In genomic region chr5:62650197-62650596, GRCh38 we compare ENCODE assay signal across 16 cellular contexts.
"Had no signal": no experiment of that assay in that cellular context is flagged by ENCODE, and none has a peak within 500 bp of the region (broad histone marks: within the 10 kb centered on the region; RNA-seq: fewer than 3 reads in every experiment).

No MANE protein-coding gene starts in this region.

- H3K4me3 Mint-ChIP-seq: activated CD4-positive, alpha-beta T cell treated with anti-CD3 and anti-CD28 coated beads, Interleukin-2, amount 10 ng/mL, durations not matched to agents 7 days and 5 days; activated naive CD8-positive, alpha-beta T cell; brain; naive thymus-derived CD4-positive, alpha-beta T cell; stimulated activated memory B cell treated with anti-CD40 and anti-IgM and Interleukin-4, amounts not matched to agents 10 μg/mL and 1 μg/mL and 100 μg/mL, for 72 hours; T-helper 17 cell had no signal

- H3K36me3 ChIP-seq: vagina had no signal

- H3K27ac ChIP-seq: coronary artery, vagina had no signal

- H3K4me1 Mint-ChIP-seq: stimulated activated memory B cell treated with anti-CD40 and anti-IgM and Interleukin-4, amounts not matched to agents 10 μg/mL and 1 μg/mL and 100 μg/mL, for 72 hours had no signal

- ATAC-seq: stimulated activated memory B cell treated with anti-CD40 and anti-IgM and Interleukin-4, amounts not matched to agents 10 μg/mL and 1 μg/mL and 100 μg/mL, for 72 hours had no signal

- H3K27me3 Mint-ChIP-seq: activated CD4-positive, alpha-beta T cell treated with anti-CD3 and anti-CD28 coated beads, Interleukin-2, amount 10 ng/mL, durations not matched to agents 7 days and 5 days; activated naive CD8-positive, alpha-beta T cell; naive thymus-derived CD4-positive, alpha-beta T cell; stimulated activated memory B cell treated with anti-CD40 and anti-IgM and Interleukin-4, amounts not matched to agents 10 μg/mL and 1 μg/mL and 100 μg/mL, for 72 hours; T-helper 17 cell had no signal

- H3K27me3 ChIP-seq: vagina had no signal

- H3K4me3 ChIP-seq: coronary artery, lung, vagina had no signal

- H3K9me3 ChIP-seq: vagina had no signal

- H3K36me3 Mint-ChIP-seq: brain had no signal

- H3K4me1 ChIP-seq: vagina had no signal

- H3K27ac Mint-ChIP-seq: activated CD4-positive, alpha-beta T cell treated with anti-CD3 and anti-CD28 coated beads, Interleukin-2, amount 10 ng/mL, durations not matched to agents 7 days and 5 days; brain; naive thymus-derived CD4-positive, alpha-beta T cell; stimulated activated memory B cell treated with anti-CD40 and anti-IgM and Interleukin-4, amounts not matched to agents 10 μg/mL and 1 μg/mL and 100 μg/mL, for 72 hours; T-helper 17 cell had no signal

- DNase-seq: activated CD4-positive, alpha-beta T cell treated with anti-CD3 and anti-CD28 coated beads, Interleukin-2, amount 10 ng/mL, durations not matched to agents 7 days and 5 days; activated CD8-positive, alpha-beta memory T cell treated with anti-CD3 and anti-CD28 coated beads, Interleukin-2, amount 50 U/mL, for 48 hours; activated gamma-delta T cell treated with Interleukin-2 at 50 U/mL for 16 hours; amniotic stem cell; central memory CD4-positive, alpha-beta T cell; left cardiac atrium; naive thymus-derived CD4-positive, alpha-beta T cell; retina; stimulated activated CD4-positive, alpha-beta T cell treated with anti-CD3 and anti-CD28 coated beads, Interleukin-2, amount 100 ng/mL, for 48 hours; T-helper 17 cell had no signal
